8 cellular contexts compared by ENCODE assay signal in genomic region chrX:48539345-48540014, GRCh38. TPM values are rescaled to one million over a fixed set of nuclear protein-coding genes. Genes with fewer than 3 reads are reported as not detected.
DNase-seq lines count a peak whose midpoint lies in the region; ATAC-seq and TF ChIP-seq lines count a peak whose summit lies in the region.

Gene TBC1D25, plus strand, starts transcription at chrX:48539714. Its CDS starts 84 bp downstream, at chrX:48539798.

- DNase-seq in EL, result peak; percentile 95
- DNase-seq in GOT3 (lab: John Stamatoyannopoulos, UW), result peak; percentile 78
- peak; percentile 91 for DNase-seq in LoVo (ENCODE audit: low spot score)
- peak; percentile 95 for DNase-seq in RWPE2 (ENCODE audit: low spot score)
- DNase-seq in activated T-helper 9 cell treated with anti-CD3 and anti-CD28 coated beads, Interleukin-2, amount 50 U/mL, for 16 hours (ENCODE audit: low read depth), result peak; percentile 92
- peak; percentile 96 for DNase-seq in fibroblast of peridontal ligament (ENCODE audit: extremely low read depth)
- DNase-seq in natural killer cell treated with Interleukin-12 subunit alpha and Interleukin-12 subunit beta and Interleukin-15 and Interleukin-18, amount 100 ng/mL, for 72 hours (ENCODE audit: low spot score), result peak; percentile 98
- DNase-seq in stimulated activated naive CD8-positive, alpha-beta T cell treated with anti-CD3 and anti-CD28 coated beads, Interleukin-15, Interleukin-2, amounts not matched to agents 100 U/mL and 50 U/mL, for 24 hours, result peak; percentile 95

- 0 out of 2 replicates have a peak, but pooled peaks cover 4% of the 10 kb centered on the region for H3K36me3 ChIP-seq in RWPE2 (ENCODE audit: low read depth)

- peak within 1 kb of the TSS; percentile 96 for H3K4me3 Mint-ChIP-seq in natural killer cell treated with Interleukin-12 subunit alpha and Interleukin-12 subunit beta and Interleukin-15 and Interleukin-18, amount 100 ng/mL, for 72 hours

- peaks cover 0 to 2% of the 10 kb centered on the region in 2 donors for H3K27me3 Mint-ChIP-seq in natural killer cell treated with Interleukin-12 subunit alpha and Interleukin-12 subunit beta and Interleukin-15 and Interleukin-18, amount 100 ng/mL, for 72 hours

- H3K27ac ChIP-seq in RWPE2 (ENCODE audit: poor library complexity, severe bottlenecking), result peak within 1 kb of the TSS; percentile 58

- no peaks in the 10 kb centered on the region for H3K27me3 ChIP-seq in RWPE2 (ENCODE audit: insufficient read depth, poor library complexity, severe bottlenecking)

- peak; percentile 85 for ATAC-seq in RWPE2 (ENCODE audit: low read depth)
- ATAC-seq in natural killer cell treated with Interleukin-12 subunit alpha and Interleukin-12 subunit beta and Interleukin-15 and Interleukin-18, amount 100 ng/mL, for 72 hours, result peak; percentile 89 to 94
- ATAC-seq in stimulated activated naive CD8-positive, alpha-beta T cell treated with anti-CD3 and anti-CD28 coated beads, Interleukin-15, Interleukin-2, amounts not matched to agents 100 U/mL and 50 U/mL, for 24 hours, result peak; percentile 85

- H3K4me1 Mint-ChIP-seq in natural killer cell treated with Interleukin-12 subunit alpha and Interleukin-12 subunit beta and Interleukin-15 and Interleukin-18, amount 100 ng/mL, for 72 hours (ENCODE audit: low read depth in 2 of 2), result peaks cover 18 to 27% of the 10 kb centered on the region in 2 donors

- TF ChIP-seq CTCF in RWPE2 (IDR thresholded peaks at IDR 0.05; ENCODE audit: poor library complexity, severe bottlenecking), result peak; percentile 42

- no peaks in the 10 kb centered on the region for H3K9me3 Mint-ChIP-seq in natural killer cell treated with Interleukin-12 subunit alpha and Interleukin-12 subunit beta and Interleukin-15 and Interleukin-18, amount 100 ng/mL, for 72 hours

- peaks cover 5% of the 10 kb centered on the region for H3K36me3 Mint-ChIP-seq in natural killer cell treated with Interleukin-12 subunit alpha and Interleukin-12 subunit beta and Interleukin-15 and Interleukin-18, amount 100 ng/mL, for 72 hours

- H3K27ac Mint-ChIP-seq in natural killer cell treated with Interleukin-12 subunit alpha and Interleukin-12 subunit beta and Interleukin-15 and Interleukin-18, amount 100 ng/mL, for 72 hours, result peak within 1 kb of the TSS; percentile 86

- H3K4me3 ChIP-seq in RWPE2 (ENCODE audit: severe bottlenecking), result peak within 1 kb of the TSS; percentile 80

- H3K9me3 ChIP-seq in RWPE2 (ENCODE audit: severe bottlenecking), result no peaks in the 10 kb centered on the region

- H3K4me1 ChIP-seq in RWPE2 (ENCODE audit: insufficient read depth, poor library complexity, severe bottlenecking), result peaks cover 2% of the 10 kb centered on the region

RNA-seq across cellular contexts. Expression of gene TBC1D25, which starts in this region (rescaled TPM):
- 10 to 100 TPM; 31.8 to 37.0 TPM for total RNA-seq in natural killer cell treated with Interleukin-12 subunit alpha and Interleukin-12 subunit beta and Interleukin-15 and Interleukin-18, amount 100 ng/mL, for 72 hours

Comparison
In these comparisons a context has a peak if more than half of its experiments do, and no peak if none do; other contexts are left out.
1. Peak in every context shown above with its lines: DNase-seq, ATAC-seq, H3K4me3 ChIP-seq and H3K27ac ChIP-seq.